Comparison of ENCODE assay signal across 19 cellular contexts in genomic region chr15:74123131-74123429, GRCh38. TPM values are rescaled to one million over a fixed set of nuclear protein-coding genes. Genes with fewer than 3 reads are reported as not detected.
DNase-seq lines count a peak whose midpoint lies in the region; ATAC-seq and TF ChIP-seq lines count a peak whose summit lies in the region.
"Had no signal": no experiment of that assay in that cellular context is flagged by ENCODE, and none has a peak within 500 bp of the region (broad histone marks: within the 10 kb centered on the region; RNA-seq: fewer than 3 reads in every experiment).

No MANE protein-coding gene starts in this region.

- H3K27ac ChIP-seq in HEK293 (ENCODE audit: extremely low read depth, low read depth, low read length): no peak overlapping the region
- no peak overlapping the region for H3K27ac ChIP-seq in SK-N-MC
- H3K27ac ChIP-seq: gastrocnemius medialis, KMS-11, tibial nerve had no signal

- no peak for TF ChIP-seq CTCF in BE2C (IDR thresholded peaks at IDR 0.05; ENCODE audit: low read depth, low read length)
- no peak for TF ChIP-seq CTCF in HEK293 (tag by site-specific recombination; IDR thresholded peaks at IDR 0.05)

- H3K4me1 ChIP-seq in BE2C: peaks cover 12% of the 10 kb centered on the region
- peaks cover 14% of the 10 kb centered on the region for H3K4me1 ChIP-seq in HEK293 (ENCODE audit: control insufficient read depth, insufficient read depth, low read length)

- POLR2A ChIA-PET in HEK293 (lab: Yijun Ruan, JAX): interaction anchor here (1.1 kb wide), 1 partner anchor 37 kb away, joined by 3 read pairs; no protein-coding TSS in a partner anchor

- H3K4me3 ChIP-seq in BE2C (ENCODE audit: low read depth, low read length) (no peak overlapping the region), HEK293 (ENCODE audit: low read depth, low read length) (no peak overlapping the region), SK-N-MC (no peak overlapping the region)
- H3K4me3 ChIP-seq: gastrocnemius medialis, tibial nerve had no signal

- H3K36me3 ChIP-seq in BE2C (no peaks in the 10 kb centered on the region), HEK293 (ENCODE audit: control insufficient read depth in 2 of 2, insufficient read depth in 1 of 2, low read length in 2 of 2) (no peaks in the 10 kb centered on the region), SK-N-MC (ENCODE audit: insufficient read depth, low read length) (no peaks in the 10 kb centered on the region)
- H3K36me3 ChIP-seq: gastrocnemius medialis, tibial nerve had no signal

- no peaks in the 10 kb centered on the region for H3K9me3 ChIP-seq in BE2C
- H3K9me3 ChIP-seq in HEK293 (ENCODE audit: control insufficient read depth, insufficient read depth, low read depth, low read length): no peaks in the 10 kb centered on the region
- no peaks in the 10 kb centered on the region for H3K9me3 ChIP-seq in SK-N-MC (ENCODE audit: low read depth, low read length)
- H3K9me3 ChIP-seq: gastrocnemius medialis, tibial nerve had no signal

- H3K27me3 ChIP-seq in BE2C: no peaks in the 10 kb centered on the region

- CTCF ChIA-PET in HEK293 (lab: Yijun Ruan, JAX): interaction anchor here (0.6 to 4.7 kb wide), 11 partner anchors 11 to 212 kb away, joined by 3 to 27 read pairs (median 3); no protein-coding TSS in a partner anchor

- no peak overlapping the region for H3K9ac ChIP-seq in SK-N-MC (ENCODE audit: insufficient read length)
- H3K9ac ChIP-seq: KMS-11 had no signal

- no peak for ATAC-seq in HG02610 (IDR thresholded peaks at IDR 0.05; ENCODE audit: unreplicated experiment)
- ATAC-seq in GM18867 (IDR thresholded peaks at IDR 0.05; ENCODE audit: unreplicated experiment): no peak
- ATAC-seq: activated T-cell treated with anti-CD3 and anti-CD28 coated beads, Interleukin-2, amount 50 U/mL, for 72 hours; gastrocnemius medialis; sciatic nerve had no signal

- DNase-seq in BE2C (peak; percentile 26), SK-N-MC (ENCODE audit: low read depth, low spot score) (peak; percentile 34), iPS-NIHi7 (ENCODE audit: extremely low spot score) (peak; percentile 81), mucosa of gallbladder (ENCODE audit: low spot score) (no peak)
- no peak for DNase-seq in stimulated activated CD4-positive, alpha-beta T cell treated with anti-CD3 and anti-CD28 coated beads, Interleukin-1b, Interleukin-23, amount 100 ng/mL, for 48 hours
- DNase-seq: activated CD4-positive, alpha-beta T cell treated with anti-CD3 and anti-CD28 coated beads, Interleukin-2, amount 10 ng/mL, durations not matched to agents 7 days and 5 days; activated T-cell treated with anti-CD3 and anti-CD28 coated beads, Interleukin-2, amount 50 U/mL, for 72 hours; DMS153; gastrocnemius medialis; NCI-H187; nucleus accumbens; stimulated activated CD4-positive, alpha-beta T cell treated with anti-CD3 and anti-CD28 coated beads, Interleukin-4, amount 100 ng/mL, for 1 hour; T-helper 2 cell had no signal

TF ChIP-seq in HEK293, 187 proteins besides CTCF, POLR2A, EP300 and RAD21:
- TF ChIP-seq ZNF292 (tag by site-specific recombination; IDR thresholded peaks at IDR 0.05; ENCODE audit: borderline replicate concordance, low read depth) (no peak), ZNF391 (tag by site-specific recombination; IDR thresholded peaks at IDR 0.05; ENCODE audit: borderline replicate concordance, low read depth) (no peak), SP2 (tag by site-specific recombination; IDR thresholded peaks at IDR 0.05) (0 out of 2 replicates have a peak, but pooled peaks have one; percentile 18)

RNA-seq across cellular contexts. Expression of gene ISLR2, which starts 7.3 kb away (rescaled TPM):
- 4.2 TPM for polyA plus RNA-seq in BE2C (2012; ENCODE audit: insufficient read depth, insufficient read length, low read depth)
- 1.8 TPM for total RNA-seq in mucosa of gallbladder
- total RNA-seq: activated CD4-positive, alpha-beta T cell treated with anti-CD3 and anti-CD28 coated beads, Interleukin-2, amount 10 ng/mL, durations not matched to agents 7 days and 5 days had no signal

RNA-seq across cellular contexts. Expression of gene GOLGA6A, which starts 40.7 kb away (rescaled TPM):
- polyA plus RNA-seq in BE2C (2012; ENCODE audit: insufficient read depth, insufficient read length, low read depth): not detected
- not detected for total RNA-seq in mucosa of gallbladder
- total RNA-seq: activated CD4-positive, alpha-beta T cell treated with anti-CD3 and anti-CD28 coated beads, Interleukin-2, amount 10 ng/mL, durations not matched to agents 7 days and 5 days had no signal

RNA-seq across cellular contexts. Expression of gene ISLR, which starts 50.4 kb away (rescaled TPM):
- polyA plus RNA-seq in BE2C (2012; ENCODE audit: insufficient read depth, insufficient read length, low read depth): 42.0 TPM
- total RNA-seq in mucosa of gallbladder: 53.0 TPM
- total RNA-seq: activated CD4-positive, alpha-beta T cell treated with anti-CD3 and anti-CD28 coated beads, Interleukin-2, amount 10 ng/mL, durations not matched to agents 7 days and 5 days had no signal

Comparison
In these comparisons a context has a peak if more than half of its experiments do, and no peak if none do; other contexts are left out.
1. DNase-seq: peak in BE2C (single experiment), SK-N-MC (single experiment) and iPS-NIHi7 (single experiment); none in mucosa of gallbladder (single experiment) and stimulated activated CD4-positive, alpha-beta T cell treated with anti-CD3 and anti-CD28 coated beads, Interleukin-1b, Interleukin-23, amount 100 ng/mL, for 48 hours (single experiment).